In the genomic region with DNA sequence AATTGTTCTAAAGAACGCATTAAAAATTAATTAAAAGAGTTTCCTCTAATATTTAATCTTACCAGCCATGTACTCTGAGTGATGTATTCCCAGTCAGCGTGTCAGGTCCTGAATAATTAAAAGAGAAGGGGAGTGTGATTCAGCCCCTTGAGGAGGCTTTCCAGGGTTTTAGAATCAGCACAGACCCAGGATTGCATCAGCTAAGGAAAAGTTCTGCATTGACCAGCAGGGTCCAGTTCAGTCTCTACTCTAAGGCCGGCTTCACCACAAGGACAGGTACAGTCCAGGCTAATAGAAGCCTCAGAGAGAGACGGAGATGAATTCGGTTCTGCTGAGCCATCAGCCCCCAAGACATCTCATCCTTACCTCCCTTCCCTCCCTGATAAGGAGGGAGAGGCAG, we compare ENCODE assay signal across 10 cellular contexts.
"Had no signal": no experiment of that assay in that cellular context is flagged by ENCODE, and none has a peak within 500 bp of the region (broad histone marks: within the 10 kb centered on the region; RNA-seq: fewer than 3 reads in every experiment).

No MANE protein-coding gene starts in this region.

- H3K27ac ChIP-seq: GM23248 had no signal

- H2AFZ ChIP-seq: GM23248 had no signal

- H3K4me3 ChIP-seq: GM23248, HAP-1 had no signal

- FAIRE-seq: H1, H54 had no signal

- H3K4me3 Mint-ChIP-seq: H9, HFFc6 had no signal

- H3K9ac ChIP-seq: GM23248 had no signal

- H3K36me3 ChIP-seq: HAP-1 had no signal

- DNase-seq: GM23248, GOT3, H7, H9, HCEC 1CT, HFFc6 had no signal

- H3K4me1 ChIP-seq: HAP-1 had no signal

- ATAC-seq: HCT116 had no signal

- H3K27ac Mint-ChIP-seq: HFFc6 had no signal

- H3K9me3 ChIP-seq: HAP-1 had no signal
